In the genomic region with DNA sequence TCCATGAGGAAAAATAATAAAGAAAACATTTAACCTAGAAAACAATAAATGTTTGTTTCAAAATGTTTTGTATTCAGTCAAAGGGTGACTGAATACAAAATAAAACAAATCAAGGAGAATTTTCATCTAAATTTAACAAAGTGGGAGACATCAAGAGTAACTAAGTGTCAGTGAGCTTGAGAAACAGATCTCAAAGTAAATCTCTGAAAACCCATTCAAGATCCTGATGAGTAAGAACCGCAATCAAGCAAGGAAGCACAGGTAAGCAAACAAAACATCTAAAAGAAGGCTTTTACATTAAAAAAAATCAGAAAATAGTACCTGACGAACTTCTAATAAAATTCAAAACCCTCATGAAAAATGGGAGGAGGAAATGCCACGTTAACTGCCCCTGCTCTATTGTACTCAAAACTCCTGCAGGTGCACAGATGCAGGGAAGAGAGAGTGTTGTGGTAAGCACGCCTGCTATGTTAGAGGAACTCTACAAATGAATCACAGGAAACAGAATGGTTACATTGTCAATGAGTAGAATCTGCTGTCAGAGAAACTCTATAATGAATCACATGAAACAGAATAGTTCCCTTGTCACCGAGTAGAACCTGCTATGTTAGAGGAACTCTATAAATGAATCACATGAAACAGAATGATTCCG, we compare ENCODE assay signal across 8 cellular contexts.
DNase-seq lines count a peak whose midpoint lies in the region; ATAC-seq and TF ChIP-seq lines count a peak whose summit lies in the region.
"Not testable (repeated sequence)": the region's sequence is repeated elsewhere in the genome, so short reads cannot be mapped to it uniquely, and the experiment has no call there.

No MANE protein-coding gene starts in this region.

- H3K36me3 ChIP-seq in DND-41 (ENCODE audit: insufficient read depth, low read length); Loucy (ENCODE audit: insufficient read depth, low read length): not testable (repeated sequence)

- intact Hi-C loops in activated naive CD4-positive, alpha-beta T cell treated with anti-CD3 and anti-CD28 coated beads for 36 hours (cut with micrococcal nuclease) = loop anchor here (5.0 kb wide), 1 partner anchor 311 kb away; a partner anchor contains a TSS

- ATAC-seq in DND-41 (ENCODE audit: insufficient read depth, low read depth) (peak; percentile 92), GM19351 (IDR thresholded peaks at IDR 0.05; ENCODE audit: unreplicated experiment) (peak; percentile 89), HG02642 (IDR thresholded peaks at IDR 0.05; ENCODE audit: poor library complexity, unreplicated experiment) (peak; percentile 89), HG03354 (IDR thresholded peaks at IDR 0.05; ENCODE audit: poor library complexity, severe bottlenecking, unreplicated experiment) (peak; percentile 99), T-helper 17 cell (peak; percentile 40)
- peak; percentile 67 for ATAC-seq in stimulated activated memory B cell treated with anti-CD40 and anti-IgM and Interleukin-4, amounts not matched to agents 10 μg/mL and 1 μg/mL and 100 μg/mL, for 72 hours

- H3K9ac ChIP-seq in DND-41 (ENCODE audit: low read depth, low read length) = not testable (repeated sequence)
- H3K9ac ChIP-seq in Loucy (ENCODE audit: low read depth, low read length, poor library complexity, severe bottlenecking) = peak overlapping the region; percentile 50

- H3K4me3 ChIP-seq in DND-41 (ENCODE audit: low read depth in 1 of 2, low read length in 2 of 2) = not testable (repeated sequence)
- H3K4me3 ChIP-seq in Loucy (ENCODE audit: low read length, poor library complexity, severe bottlenecking) = peak overlapping the region; percentile 29

- not testable (repeated sequence) for H3K79me2 ChIP-seq in DND-41 (ENCODE audit: insufficient read depth, low read length); Loucy (ENCODE audit: insufficient read depth, low read length)

- not testable (repeated sequence) for H3K27me3 ChIP-seq in DND-41 (ENCODE audit: insufficient read depth, low read length, poor library complexity); Loucy (ENCODE audit: insufficient read depth, low read length, poor library complexity, severe bottlenecking)

- H3K4me2 ChIP-seq in DND-41 (ENCODE audit: insufficient read depth, low read length) = not testable (repeated sequence)
- H3K4me2 ChIP-seq in Loucy (ENCODE audit: low read depth, low read length, poor library complexity, severe bottlenecking) = peak overlapping the region; percentile 50

- H3K4me1 Mint-ChIP-seq in T-helper 17 cell; activated naive CD4-positive, alpha-beta T cell treated with anti-CD3 and anti-CD28 coated beads for 36 hours (ENCODE audit: low read depth); stimulated activated memory B cell treated with anti-CD40 and anti-IgM and Interleukin-4, amounts not matched to agents 10 μg/mL and 1 μg/mL and 100 μg/mL, for 72 hours: not testable (repeated sequence)

- CTCF ChIA-PET in activated naive CD4-positive, alpha-beta T cell treated with anti-CD3 and anti-CD28 coated beads for 36 hours (lab: Charles Lee) = not testable (repeated sequence)

- H3K9me3 Mint-ChIP-seq in activated naive CD4-positive, alpha-beta T cell treated with anti-CD3 and anti-CD28 coated beads for 36 hours; stimulated activated memory B cell treated with anti-CD40 and anti-IgM and Interleukin-4, amounts not matched to agents 10 μg/mL and 1 μg/mL and 100 μg/mL, for 72 hours: not testable (repeated sequence)

- not testable (repeated sequence) for H3K9me2 ChIP-seq in Loucy (replicated peaks; ENCODE audit: low read depth, low read length)

- not testable (repeated sequence) for H3K4me1 ChIP-seq in DND-41 (ENCODE audit: insufficient read depth, low read length)
- peaks cover 11% of the 10 kb centered on the region for H3K4me1 ChIP-seq in Loucy (ENCODE audit: insufficient read depth, low read length, poor library complexity, severe bottlenecking)

- not testable (repeated sequence) for H3F3A ChIP-seq in Loucy (ENCODE audit: low read depth)

- not testable (repeated sequence) for H3K27me3 Mint-ChIP-seq in T-helper 17 cell; activated naive CD4-positive, alpha-beta T cell treated with anti-CD3 and anti-CD28 coated beads for 36 hours (ENCODE audit: low read depth); stimulated activated memory B cell treated with anti-CD40 and anti-IgM and Interleukin-4, amounts not matched to agents 10 μg/mL and 1 μg/mL and 100 μg/mL, for 72 hours

- not testable (repeated sequence) for TF ChIP-seq CTCF in DND-41 (IDR thresholded peaks at IDR 0.05; ENCODE audit: borderline replicate concordance, extremely low read depth, low read length, poor library complexity, severe bottlenecking); Loucy (conservative IDR thresholded peaks at IDR 0.05; ENCODE audit: low read length)

- not testable (repeated sequence) for H2AFZ ChIP-seq in DND-41 (ENCODE audit: low read depth, low read length); Loucy (ENCODE audit: low read length)

- not testable (repeated sequence) for H3K27ac Mint-ChIP-seq in T-helper 17 cell; activated naive CD4-positive, alpha-beta T cell treated with anti-CD3 and anti-CD28 coated beads for 36 hours; stimulated activated memory B cell treated with anti-CD40 and anti-IgM and Interleukin-4, amounts not matched to agents 10 μg/mL and 1 μg/mL and 100 μg/mL, for 72 hours

- H4K20me1 ChIP-seq in DND-41 (ENCODE audit: insufficient read depth, low read length); Loucy (ENCODE audit: insufficient read depth, low read length, poor library complexity, severe bottlenecking): not testable (repeated sequence)

- H3K9me3 ChIP-seq in DND-41 (ENCODE audit: insufficient read depth, low read length, severe bottlenecking); Loucy (ENCODE audit: insufficient read depth, low read depth, low read length); T-helper 17 cell (ENCODE audit: control insufficient read depth, low read length, poor library complexity, severe bottlenecking): not testable (repeated sequence)

- H3K4me3 Mint-ChIP-seq in T-helper 17 cell; activated naive CD4-positive, alpha-beta T cell treated with anti-CD3 and anti-CD28 coated beads for 36 hours; stimulated activated memory B cell treated with anti-CD40 and anti-IgM and Interleukin-4, amounts not matched to agents 10 μg/mL and 1 μg/mL and 100 μg/mL, for 72 hours: not testable (repeated sequence)

- not testable (repeated sequence) for H3K36me3 Mint-ChIP-seq in T-helper 17 cell (ENCODE audit: low read depth); activated naive CD4-positive, alpha-beta T cell treated with anti-CD3 and anti-CD28 coated beads for 36 hours (ENCODE audit: low read depth); stimulated activated memory B cell treated with anti-CD40 and anti-IgM and Interleukin-4, amounts not matched to agents 10 μg/mL and 1 μg/mL and 100 μg/mL, for 72 hours

- DNase-seq in DND-41 = peak; percentile 29
- not testable (repeated sequence) for DNase-seq in T-helper 17 cell
- peak; percentile 21 for DNase-seq in activated naive CD4-positive, alpha-beta T cell treated with anti-CD3 and anti-CD28 coated beads for 36 hours

- H3K27ac ChIP-seq in DND-41 (ENCODE audit: low read length) = not testable (repeated sequence)

Comparison
In these comparisons a context has a peak if more than half of its experiments do, and no peak if none do; other contexts are left out.
1. ATAC-seq: peak in every context shown above with its lines; median percentile 99 in HG03354; 92 in DND-41; 89 in GM19351; 89 in HG02642; 67 in stimulated activated memory B cell treated with anti-CD40 and anti-IgM and Interleukin-4, amounts not matched to agents 10 μg/mL and 1 μg/mL and 100 μg/mL, for 72 hours; 40 in T-helper 17 cell.